12 cellular contexts compared by ENCODE assay signal in the genomic region with DNA sequence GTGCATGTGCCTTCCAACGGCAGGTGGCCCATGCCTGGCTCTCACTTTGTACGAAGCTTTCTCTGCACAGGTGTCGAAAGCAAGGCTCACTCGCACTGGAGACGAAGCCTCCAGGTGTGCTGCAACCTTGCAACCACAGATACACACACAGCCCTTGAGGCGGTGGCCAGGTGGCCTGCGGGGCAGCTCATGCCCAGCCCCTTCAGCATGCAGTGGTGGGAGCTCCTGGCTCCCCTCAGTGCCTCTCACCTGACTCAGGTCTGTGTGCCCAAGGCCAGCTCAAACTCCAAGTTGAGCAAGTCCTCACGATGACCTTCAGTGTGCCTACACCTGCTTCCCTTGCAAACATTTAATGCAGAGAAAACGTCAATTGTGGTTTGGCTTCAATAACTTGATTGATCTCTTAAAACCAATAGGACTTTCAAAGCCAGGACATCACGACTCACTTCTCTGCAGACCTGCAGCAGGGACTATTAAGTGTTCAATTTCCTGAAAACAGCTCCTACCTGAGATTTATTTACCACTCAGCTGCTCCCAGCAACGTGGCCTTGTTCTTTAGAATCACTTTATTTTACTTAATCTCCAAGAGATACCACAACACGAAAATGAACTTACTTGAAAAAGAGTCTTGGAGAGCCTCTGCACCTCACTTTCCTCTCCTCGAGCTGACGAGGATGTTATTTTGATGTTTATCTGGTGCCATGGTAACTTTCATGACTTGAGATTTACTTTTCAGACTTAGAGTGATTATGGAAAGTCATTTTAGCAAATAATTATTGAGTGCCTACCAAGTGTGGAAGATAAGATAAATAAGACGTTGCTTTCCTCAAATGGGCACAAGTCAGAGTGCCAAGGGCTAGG.
DNase-seq lines count a peak whose midpoint lies in the region; ATAC-seq and TF ChIP-seq lines count a peak whose summit lies in the region.
"Had no signal": no experiment of that assay in that cellular context is flagged by ENCODE, and none has a peak within 500 bp of the region (broad histone marks: within the 10 kb centered on the region; RNA-seq: fewer than 3 reads in every experiment).

No MANE protein-coding gene starts in this region.

- no peaks in the 10 kb centered on the region for H3K9me3 ChIP-seq in right lobe of liver
- H3K9me3 ChIP-seq: ascending aorta had no signal

- peak; percentile 28 to 58 for ATAC-seq in activated naive CD4-positive, alpha-beta T cell treated with anti-CD3 and anti-CD28 coated beads, Interleukin-2, amount 50 U/mL, for 72 hours
- ATAC-seq in right lobe of liver (peak; percentile 47 to 80 (median 56)), HG02763 (IDR thresholded peaks at IDR 0.05; ENCODE audit: unreplicated experiment) (no peak), HG02852 (IDR thresholded peaks at IDR 0.05; ENCODE audit: unreplicated experiment) (no peak)

- H3K36me3 ChIP-seq in right lobe of liver: no peaks in the 10 kb centered on the region
- H3K36me3 ChIP-seq: ascending aorta had no signal

- 21% methylated on average over 7 of the region's 15 CpGs for WGBS in right lobe of liver (ENCODE audit: insufficient coverage, low coverage, low lambda C conversion rate, missing lambda C conversion rate)

- DNase-seq in COLO668 (lab: John Stamatoyannopoulos, UW; ENCODE audit: unreplicated experiment) (peak; percentile 60), right lobe of liver (peak; percentile 52 to 83 (median 78)), cerebellum (ENCODE audit: low spot score) (no peak)
- DNase-seq in activated naive CD4-positive, alpha-beta T cell treated with anti-CD3 and anti-CD28 coated beads, Interleukin-2, amount 50 U/mL, for 72 hours (ENCODE audit: low spot score in 2 of 2): no peak
- DNase-seq: foreskin fibroblast, midbrain, NCI-H2171, trophoblast cell had no signal

- TF ChIP-seq CTCF in C4-2B (conservative IDR thresholded peaks at IDR 0.05) (no peak), right lobe of liver (IDR thresholded peaks at IDR 0.05) (no peak)

- H3K36me3 Mint-ChIP-seq in activated naive CD4-positive, alpha-beta T cell treated with anti-CD3 and anti-CD28 coated beads, Interleukin-2, amount 50 U/mL, for 72 hours: no peaks in the 10 kb centered on the region

- intact Hi-C loops in right lobe of liver (cut with DNase I): no loop called here

- H3K4me1 ChIP-seq in right lobe of liver: peaks cover 0 to 85% (median 32%) of the 10 kb centered on the region in 4 donors
- H3K4me1 ChIP-seq: ascending aorta had no signal

- H3K4me3 ChIP-seq in right lobe of liver: no peak overlapping the region
- H3K4me3 ChIP-seq: ascending aorta had no signal

- no peaks in the 10 kb centered on the region for H3K27me3 ChIP-seq in right lobe of liver
- H3K27me3 ChIP-seq: ascending aorta had no signal

- no peak for TF ChIP-seq POLR2A in right lobe of liver (IDR thresholded peaks at IDR 0.05)

- H3K27ac Mint-ChIP-seq in activated naive CD4-positive, alpha-beta T cell treated with anti-CD3 and anti-CD28 coated beads, Interleukin-2, amount 50 U/mL, for 72 hours: no peak overlapping the region

- H3K27ac ChIP-seq in C4-2B (peak overlapping the region; percentile 10), right lobe of liver (peak overlapping the region; percentile 39 to 86 (median 43))
- H3K27ac ChIP-seq: ascending aorta had no signal

- H3K9me3 Mint-ChIP-seq in activated naive CD4-positive, alpha-beta T cell treated with anti-CD3 and anti-CD28 coated beads, Interleukin-2, amount 50 U/mL, for 72 hours: no peaks in the 10 kb centered on the region

Comparison
In these comparisons a context has a peak if more than half of its experiments do, and no peak if none do; other contexts are left out.
1. DNase-seq: peak in COLO668 (single experiment) and right lobe of liver (3 of 3); none in activated naive CD4-positive, alpha-beta T cell treated with anti-CD3 and anti-CD28 coated beads, Interleukin-2, amount 50 U/mL, for 72 hours (0 of 2) and cerebellum (single experiment).
2. ATAC-seq: peak in activated naive CD4-positive, alpha-beta T cell treated with anti-CD3 and anti-CD28 coated beads, Interleukin-2, amount 50 U/mL, for 72 hours (2 of 2) and right lobe of liver (4 of 4); none in HG02763 (single experiment) and HG02852 (single experiment).